1 cellular context compared by ENCODE assay signal in the genomic region with DNA sequence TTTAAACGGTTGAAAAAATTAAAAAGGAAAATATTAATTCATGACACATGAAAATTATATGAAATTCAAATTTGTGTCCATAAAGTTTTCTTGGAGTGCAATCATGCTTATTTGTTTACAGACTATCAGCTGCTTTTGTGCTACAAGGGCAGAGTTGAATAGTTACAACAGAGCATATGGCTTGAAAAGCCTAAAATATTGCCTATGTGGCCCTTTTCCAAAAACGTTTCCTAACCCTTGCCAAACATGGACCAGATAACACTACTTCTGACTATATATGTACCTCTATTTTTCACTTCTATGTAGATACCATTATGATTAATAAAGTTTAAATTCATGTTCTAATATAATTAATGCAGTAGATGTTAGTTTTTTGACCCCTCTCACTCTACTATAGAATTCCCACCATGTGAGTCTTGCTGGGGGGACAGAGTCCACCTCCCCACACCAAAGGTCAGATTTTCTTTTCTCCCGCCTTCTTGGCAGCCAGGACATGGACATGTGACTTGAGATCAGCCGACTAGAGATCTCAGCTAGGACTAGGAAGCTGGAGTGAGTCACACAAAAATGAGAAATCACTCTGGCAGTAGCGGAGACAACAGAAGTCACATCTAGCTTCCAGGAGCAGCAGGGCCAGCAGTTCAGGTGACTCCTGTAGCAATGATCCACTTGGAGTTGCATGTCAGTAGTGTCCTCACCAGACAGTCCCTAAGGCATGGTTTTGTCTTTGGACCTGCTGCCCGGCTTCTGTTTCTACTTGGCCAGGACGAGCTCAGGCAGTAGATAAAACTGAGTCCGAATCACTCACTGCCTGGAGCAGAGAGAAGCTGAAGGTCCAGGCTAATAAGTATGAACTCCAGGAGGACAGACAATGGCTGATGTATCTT.
TF ChIP-seq lines count a peak whose summit lies in the region.

No MANE protein-coding gene starts in this region.

TF ChIP-seq in liver, 16 proteins besides CTCF, POLR2A, EP300 and RAD21 (continued from another document):
- TF ChIP-seq, protein P1, sequence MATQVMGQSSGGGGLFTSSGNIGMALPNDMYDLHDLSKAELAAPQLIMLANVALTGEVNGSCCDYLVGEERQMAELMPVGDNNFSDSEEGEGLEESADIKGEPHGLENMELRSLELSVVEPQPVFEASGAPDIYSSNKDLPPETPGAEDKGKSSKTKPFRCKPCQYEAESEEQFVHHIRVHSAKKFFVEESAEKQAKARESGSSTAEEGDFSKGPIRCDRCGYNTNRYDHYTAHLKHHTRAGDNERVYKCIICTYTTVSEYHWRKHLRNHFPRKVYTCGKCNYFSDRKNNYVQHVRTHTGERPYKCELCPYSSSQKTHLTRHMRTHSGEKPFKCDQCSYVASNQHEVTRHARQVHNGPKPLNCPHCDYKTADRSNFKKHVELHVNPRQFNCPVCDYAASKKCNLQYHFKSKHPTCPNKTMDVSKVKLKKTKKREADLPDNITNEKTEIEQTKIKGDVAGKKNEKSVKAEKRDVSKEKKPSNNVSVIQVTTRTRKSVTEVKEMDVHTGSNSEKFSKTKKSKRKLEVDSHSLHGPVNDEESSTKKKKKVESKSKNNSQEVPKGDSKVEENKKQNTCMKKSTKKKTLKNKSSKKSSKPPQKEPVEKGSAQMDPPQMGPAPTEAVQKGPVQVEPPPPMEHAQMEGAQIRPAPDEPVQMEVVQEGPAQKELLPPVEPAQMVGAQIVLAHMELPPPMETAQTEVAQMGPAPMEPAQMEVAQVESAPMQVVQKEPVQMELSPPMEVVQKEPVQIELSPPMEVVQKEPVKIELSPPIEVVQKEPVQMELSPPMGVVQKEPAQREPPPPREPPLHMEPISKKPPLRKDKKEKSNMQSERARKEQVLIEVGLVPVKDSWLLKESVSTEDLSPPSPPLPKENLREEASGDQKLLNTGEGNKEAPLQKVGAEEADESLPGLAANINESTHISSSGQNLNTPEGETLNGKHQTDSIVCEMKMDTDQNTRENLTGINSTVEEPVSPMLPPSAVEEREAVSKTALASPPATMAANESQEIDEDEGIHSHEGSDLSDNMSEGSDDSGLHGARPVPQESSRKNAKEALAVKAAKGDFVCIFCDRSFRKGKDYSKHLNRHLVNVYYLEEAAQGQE (IDR thresholded peaks at IDR 0.05), result peak; percentile 82
- TF ChIP-seq YY1 (IDR thresholded peaks at IDR 0.05) (peak; percentile 39), GABPA (IDR thresholded peaks at IDR 0.05 in 1 of 2, conservative IDR thresholded peaks at IDR 0.05 in 1 of 2) (peak in 1 of 2 donors; percentile 19), SP1 (IDR thresholded peaks at IDR 0.05) (peak; percentile 98), FOXA1 (IDR thresholded peaks at IDR 0.05) (no peak), HNF4G (IDR thresholded peaks at IDR 0.05) (peak; percentile 98), EGR1 (IDR thresholded peaks at IDR 0.05; ENCODE audit: low read depth in 2 of 2) (peak in 1 of 2 donors; percentile 64), RXRA (IDR thresholded peaks at IDR 0.05) (peak; percentile 90), HNF4A (conservative IDR thresholded peaks at IDR 0.05) (peak; percentile 97 to 99), JUND (IDR thresholded peaks at IDR 0.05) (peak; percentile 95 to 97), NR2F2 (IDR thresholded peaks at IDR 0.05) (peak; percentile 90), TAF1 (conservative IDR thresholded peaks at IDR 0.05) (peak; percentile 96)
- TF ChIP-seq, protein P2, sequence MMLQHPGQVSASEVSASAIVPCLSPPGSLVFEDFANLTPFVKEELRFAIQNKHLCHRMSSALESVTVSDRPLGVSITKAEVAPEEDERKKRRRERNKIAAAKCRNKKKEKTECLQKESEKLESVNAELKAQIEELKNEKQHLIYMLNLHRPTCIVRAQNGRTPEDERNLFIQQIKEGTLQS (IDR thresholded peaks at IDR 0.05), result peak; percentile 81
- TF ChIP-seq, protein P3, sequence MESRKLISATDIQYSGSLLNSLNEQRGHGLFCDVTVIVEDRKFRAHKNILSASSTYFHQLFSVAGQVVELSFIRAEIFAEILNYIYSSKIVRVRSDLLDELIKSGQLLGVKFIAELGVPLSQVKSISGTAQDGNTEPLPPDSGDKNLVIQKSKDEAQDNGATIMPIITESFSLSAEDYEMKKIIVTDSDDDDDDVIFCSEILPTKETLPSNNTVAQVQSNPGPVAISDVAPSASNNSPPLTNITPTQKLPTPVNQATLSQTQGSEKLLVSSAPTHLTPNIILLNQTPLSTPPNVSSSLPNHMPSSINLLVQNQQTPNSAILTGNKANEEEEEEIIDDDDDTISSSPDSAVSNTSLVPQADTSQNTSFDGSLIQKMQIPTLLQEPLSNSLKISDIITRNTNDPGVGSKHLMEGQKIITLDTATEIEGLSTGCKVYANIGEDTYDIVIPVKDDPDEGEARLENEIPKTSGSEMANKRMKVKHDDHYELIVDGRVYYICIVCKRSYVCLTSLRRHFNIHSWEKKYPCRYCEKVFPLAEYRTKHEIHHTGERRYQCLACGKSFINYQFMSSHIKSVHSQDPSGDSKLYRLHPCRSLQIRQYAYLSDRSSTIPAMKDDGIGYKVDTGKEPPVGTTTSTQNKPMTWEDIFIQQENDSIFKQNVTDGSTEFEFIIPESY (IDR thresholded peaks at IDR 0.05), result peak; percentile 49
- TF ChIP-seq, protein P4, sequence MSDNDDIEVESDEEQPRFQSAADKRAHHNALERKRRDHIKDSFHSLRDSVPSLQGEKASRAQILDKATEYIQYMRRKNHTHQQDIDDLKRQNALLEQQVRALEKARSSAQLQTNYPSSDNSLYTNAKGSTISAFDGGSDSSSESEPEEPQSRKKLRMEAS (IDR thresholded peaks at IDR 0.05), result peak; percentile 58
TF ChIP-seq in liver: peak in this region for 14.
